ENCODE assay signal across 8 cellular contexts in the genomic region with DNA sequence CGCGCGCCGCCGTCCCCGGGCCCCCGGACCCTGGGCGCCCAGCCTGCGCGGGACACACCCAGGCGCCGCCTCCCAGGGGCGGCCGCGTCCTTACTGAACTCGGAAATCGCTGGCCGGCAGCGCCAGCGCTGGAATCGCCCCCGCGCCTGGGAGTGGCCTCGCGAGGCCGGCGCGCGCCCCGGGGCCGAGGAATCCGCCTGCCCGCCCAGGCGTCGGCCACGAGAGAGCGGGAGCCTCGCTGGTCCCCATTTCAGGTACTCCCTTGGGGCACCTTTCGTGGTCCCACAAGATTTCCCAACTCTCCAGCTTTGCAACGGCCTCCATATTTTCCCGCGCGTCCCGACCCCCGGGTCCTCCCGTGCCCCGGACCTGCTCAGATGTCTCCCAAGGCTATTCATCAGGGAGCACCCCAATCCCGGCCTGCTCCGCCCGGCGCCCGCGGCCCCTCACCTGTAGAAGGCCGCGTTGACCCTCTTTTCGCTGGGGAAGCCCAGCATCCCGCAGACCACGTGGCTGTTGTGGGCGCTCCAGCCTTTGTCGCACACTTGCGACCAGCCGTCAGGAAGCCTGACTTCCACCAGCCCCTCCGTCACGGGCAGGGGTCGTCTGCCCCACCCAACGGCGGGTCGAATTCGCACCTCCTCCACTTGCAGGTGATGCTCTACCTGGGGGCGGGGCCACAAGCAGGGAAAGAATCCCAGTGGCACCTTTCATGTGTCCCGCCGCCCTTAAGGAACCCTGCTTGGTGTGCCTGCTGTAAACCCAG. TPM values are rescaled to one million over a fixed set of nuclear protein-coding genes. Genes with fewer than 3 reads are reported as not detected.
DNase-seq lines count a peak whose midpoint lies in the region; ATAC-seq and TF ChIP-seq lines count a peak whose summit lies in the region.

No MANE protein-coding gene starts in this region.

- H3K4me3 Mint-ChIP-seq in CD8-positive, alpha-beta T cell = peak overlapping the region; percentile 61

- H3K36me3 ChIP-seq in CD8-positive, alpha-beta T cell (ENCODE audit: insufficient read depth, low read length) = no peaks in the 10 kb centered on the region
- H3K36me3 ChIP-seq in ascending aorta (no peaks in the 10 kb centered on the region), iPS-15b (ENCODE audit: control insufficient read depth, insufficient read depth, low read length) (no peaks in the 10 kb centered on the region), skeletal muscle satellite cell (ENCODE audit: insufficient read depth, low read length) (peaks cover 7% of the 10 kb centered on the region)

- intact Hi-C loops in CD8-positive, alpha-beta T cell (cut with DNase I, micrococcal nuclease) = no loop called here
- intact Hi-C loops in ascending aorta (cut with DNase I) = loop anchor here (2.0 kb wide), 1 partner anchor 20 kb away; no protein-coding TSS in a partner anchor

- peak; percentile 19 for ATAC-seq in CD8-positive, alpha-beta T cell
- ATAC-seq in GM19035 (IDR thresholded peaks at IDR 0.05; ENCODE audit: unreplicated experiment) (peak; percentile 31), HG02623 (IDR thresholded peaks at IDR 0.05; ENCODE audit: unreplicated experiment) (no peak)

- H3K9me3 ChIP-seq in CD8-positive, alpha-beta T cell (ENCODE audit: low read length) = no peaks in the 10 kb centered on the region
- no peaks in the 10 kb centered on the region for H3K9me3 ChIP-seq in ascending aorta
- H3K9me3 ChIP-seq in iPS-15b (ENCODE audit: control insufficient read depth, insufficient read depth, low read length) = no peaks in the 10 kb centered on the region
- no peaks in the 10 kb centered on the region for H3K9me3 ChIP-seq in skeletal muscle satellite cell (replicated peaks; ENCODE audit: low read length)

- H3K27ac Mint-ChIP-seq in CD8-positive, alpha-beta T cell = no peak overlapping the region

- H3K4me1 ChIP-seq in CD8-positive, alpha-beta T cell (ENCODE audit: insufficient read depth, low read length) = peaks cover 15% of the 10 kb centered on the region
- H3K4me1 ChIP-seq in ascending aorta = peaks cover 7 to 16% of the 10 kb centered on the region in 2 donors
- peaks cover 12% of the 10 kb centered on the region for H3K4me1 ChIP-seq in iPS-15b (ENCODE audit: control insufficient read depth, insufficient read depth, low read length)
- peaks cover 44% of the 10 kb centered on the region for H3K4me1 ChIP-seq in skeletal muscle satellite cell (ENCODE audit: control insufficient read depth, insufficient read depth, low read length)

- no peak for DNase-seq in CD8-positive, alpha-beta T cell
- DNase-seq in NCI-H226 (peak; percentile 76), ascending aorta (ENCODE audit: low spot score in 2 of 2) (peak in 1 of 2 donors; percentile 78), occipital lobe (lab: John Stamatoyannopoulos, UW) (no peak)

- POLR2A ChIA-PET in CD8-positive, alpha-beta T cell (lab: Charles Lee) = no interaction called here

- TF ChIP-seq CTCF in CD8-positive, alpha-beta T cell (IDR thresholded peaks at IDR 0.05) = no peak
- TF ChIP-seq CTCF in ascending aorta (IDR thresholded peaks at IDR 0.05) = no peak

- CTCF ChIA-PET in CD8-positive, alpha-beta T cell (lab: Charles Lee) = interaction anchor here (1.4 to 1.7 kb wide), 2 partner anchors 18 to 66 kb away, joined by 3 to 4 read pairs; partner anchors contain the start of genes CCDC142 and TTC31

- H3K27me3 ChIP-seq in CD8-positive, alpha-beta T cell (ENCODE audit: insufficient read depth, low read length) = peaks cover 9% of the 10 kb centered on the region
- no peaks in the 10 kb centered on the region for H3K27me3 ChIP-seq in ascending aorta
- peaks cover 78% of the 10 kb centered on the region for H3K27me3 ChIP-seq in iPS-15b (ENCODE audit: control insufficient read depth, insufficient read depth, low read length)
- no peaks in the 10 kb centered on the region for H3K27me3 ChIP-seq in skeletal muscle satellite cell (ENCODE audit: control insufficient read depth, insufficient read depth, low read length)

- H3K4me3 ChIP-seq in CD8-positive, alpha-beta T cell (ENCODE audit: low read depth, low read length) = peak overlapping the region; percentile 38
- H3K4me3 ChIP-seq in ascending aorta (peak overlapping the region; percentile 53 to 70), iPS-15b (ENCODE audit: low read depth, low read length) (peak overlapping the region; percentile 69), skeletal muscle satellite cell (ENCODE audit: low read length) (peak overlapping the region; percentile 76)

- peaks cover 7% of the 10 kb centered on the region for H3K4me1 Mint-ChIP-seq in CD8-positive, alpha-beta T cell (ENCODE audit: low read depth)

- no peaks in the 10 kb centered on the region for H3K9me3 Mint-ChIP-seq in CD8-positive, alpha-beta T cell

- peaks cover 38% of the 10 kb centered on the region for H3K27me3 Mint-ChIP-seq in CD8-positive, alpha-beta T cell (ENCODE audit: low read depth)

- H3K27ac ChIP-seq in CD8-positive, alpha-beta T cell (ENCODE audit: low read depth, low read length) = no peak overlapping the region
- H3K27ac ChIP-seq in ascending aorta = peak overlapping the region; percentile 59 to 71

- H3K4me2 ChIP-seq in skeletal muscle satellite cell (ENCODE audit: low read length) = peak overlapping the region; percentile 94

- H3K9ac ChIP-seq in iPS-15b (ENCODE audit: low read depth, low read length) (peak overlapping the region; percentile 16), skeletal muscle satellite cell (ENCODE audit: low read depth, low read length) (peak overlapping the region; percentile 82)

- H3K36me3 Mint-ChIP-seq in CD8-positive, alpha-beta T cell = peaks cover 2% of the 10 kb centered on the region

RNA-seq across cellular contexts. Expression of gene LOXL3, which starts 4.6 kb away (rescaled TPM):
- total RNA-seq in CD8-positive, alpha-beta T cell = not detected
- 19.8 TPM for total RNA-seq in ascending aorta
- total RNA-seq in skeletal muscle satellite cell (2012; rRNA removed) = 29.4 and 63.8 TPM in 2 replicates
- 16.1 TPM for total RNA-seq in occipital lobe

RNA-seq across cellular contexts. Expression of gene DOK1, which starts 5.4 kb away (rescaled TPM):
- total RNA-seq in CD8-positive, alpha-beta T cell = 1 to 10 TPM; 5.2 to 5.3 TPM
- 68.1 TPM for total RNA-seq in ascending aorta
- 35.0 and 42.4 TPM in 2 replicates for total RNA-seq in skeletal muscle satellite cell (2012; rRNA removed)
- 3.4 TPM for total RNA-seq in occipital lobe

RNA-seq across cellular contexts. Expression of gene HTRA2, which starts 19.4 kb away (rescaled TPM):
- 10 to 100 TPM; 15.7 TPM for total RNA-seq in CD8-positive, alpha-beta T cell
- total RNA-seq in ascending aorta (80.1 TPM), occipital lobe (56.3 TPM)
- 41.1 and 44.1 TPM in 2 replicates for total RNA-seq in skeletal muscle satellite cell (2012; rRNA removed)

RNA-seq across cellular contexts. Expression of gene AUP1, which starts 19.6 kb away (rescaled TPM):
- total RNA-seq in CD8-positive, alpha-beta T cell = 100 to 1,000 TPM; 201 to 202 TPM
- total RNA-seq in ascending aorta (120 TPM), occipital lobe (40.4 TPM)
- 101 and 167 TPM in 2 replicates for total RNA-seq in skeletal muscle satellite cell (2012; rRNA removed)

RNA-seq across cellular contexts. Expression of gene DQX1, which starts 23.1 kb away (rescaled TPM):
- total RNA-seq in CD8-positive, alpha-beta T cell = under 1 TPM in 1 of 2 experiments, not detected in 1; 0.17 TPM
- total RNA-seq in ascending aorta (not detected), occipital lobe (not detected)
- total RNA-seq in skeletal muscle satellite cell (2012; rRNA removed) = under 0.01 and 0.51 TPM in 2 replicates

Comparison
In these comparisons a context has a peak if more than half of its experiments do, and no peak if none do; other contexts are left out.
1. RNA of gene LOXL3, which starts 4.6 kb away (total RNA-seq): 19.8 TPM in ascending aorta (single experiment) and 16.1 TPM in occipital lobe (single experiment); not detected in CD8-positive, alpha-beta T cell; every median in the first group is over 10 times any median in the second.
2. RNA of gene DOK1, which starts 5.4 kb away (total RNA-seq): 68.1 TPM in ascending aorta (single experiment); 5.2 to 5.3 TPM in CD8-positive, alpha-beta T cell and 3.4 TPM in occipital lobe (single experiment); every median in the first group is over 10 times any median in the second.
3. Peak in every context shown above with its lines, with median percentiles within 50 percentile points of each other: H3K4me3 ChIP-seq.